ENCODE assay signal across 16 cellular contexts in the genomic region with DNA sequence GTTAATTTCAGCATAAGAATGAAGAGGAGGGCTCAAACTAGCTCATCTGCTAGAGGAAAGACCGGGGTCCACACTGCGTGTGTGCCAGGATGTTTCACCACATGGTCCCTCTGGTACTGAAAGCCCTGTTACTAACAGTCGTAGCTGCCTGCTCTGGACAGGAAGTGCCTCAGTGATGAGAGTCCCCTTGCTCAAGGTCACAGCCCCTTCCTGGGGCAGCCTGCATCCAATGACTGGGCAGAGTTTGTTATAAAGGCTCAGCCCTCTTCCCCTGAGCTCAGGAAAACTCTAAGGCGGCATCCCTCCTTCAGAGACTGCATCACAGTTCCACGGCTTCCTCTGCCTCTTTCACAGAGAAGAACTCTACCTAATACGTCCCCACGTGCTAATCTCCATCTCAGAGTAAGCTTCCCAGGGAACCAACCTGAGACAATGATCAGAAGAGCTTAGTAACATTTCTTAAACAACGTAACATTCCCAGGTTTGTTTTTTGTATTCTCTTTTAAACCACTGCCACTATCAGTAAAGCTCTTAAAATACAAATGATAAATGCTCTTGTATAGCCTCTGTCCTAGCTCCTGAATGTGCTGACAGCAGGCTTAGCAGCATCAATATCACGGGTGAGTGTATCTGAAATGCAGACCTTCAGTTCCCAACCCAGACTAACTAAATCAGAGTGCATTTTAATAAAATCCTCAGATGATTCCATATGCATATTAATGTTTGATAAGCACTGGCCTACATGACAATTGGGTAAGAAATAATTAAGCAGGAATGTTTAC. TPM values are rescaled to one million over a fixed set of nuclear protein-coding genes. Genes with fewer than 3 reads are reported as not detected.
DNase-seq lines count a peak whose midpoint lies in the region; ATAC-seq and TF ChIP-seq lines count a peak whose summit lies in the region.
"Had no signal": no experiment of that assay in that cellular context is flagged by ENCODE, and none has a peak within 500 bp of the region (broad histone marks: within the 10 kb centered on the region; RNA-seq: fewer than 3 reads in every experiment).

No MANE protein-coding gene starts in this region.

- H3K9me3 Mint-ChIP-seq in GM23338 = no peaks in the 10 kb centered on the region; the same call in 2 of the 3 replicates
- peaks cover 0 to 3% (median 0%) of the 10 kb centered on the region in 11 donors for H3K9me3 Mint-ChIP-seq in naive thymus-derived CD4-positive, alpha-beta T cell

- H4K20me1 ChIP-seq in GM23338 (replicated peaks; ENCODE audit: insufficient read depth) (no peaks in the 10 kb centered on the region), OCI-LY7 (ENCODE audit: insufficient read depth, low read length) (no peaks in the 10 kb centered on the region)
- H4K20me1 ChIP-seq: BLaER1 treated with 17β-estradiol and CSF1 and Interleukin-3, amounts not matched to agents 10 nM and 100 nM had no signal

- ATAC-seq in GM23338 (peak; percentile 96), T-helper 17 cell (no peak)
- ATAC-seq in naive thymus-derived CD4-positive, alpha-beta T cell = no peak

- H3K4me1 ChIP-seq in GM23338 (ENCODE audit: insufficient read depth) (peaks cover 13% of the 10 kb centered on the region), OCI-LY7 (ENCODE audit: insufficient read depth, low read length, poor library complexity, severe bottlenecking) (peaks cover 77% of the 10 kb centered on the region)
- H3K4me1 ChIP-seq in naive thymus-derived CD4-positive, alpha-beta T cell (ENCODE audit: control insufficient read depth in 2 of 2, insufficient read depth in 2 of 2, low read length in 2 of 2) = peaks cover 0 to 28% of the 10 kb centered on the region in 2 donors
- H3K4me1 ChIP-seq in effector memory CD4-positive, alpha-beta T cell (ENCODE audit: control insufficient read depth, insufficient read depth, low read length, poor library complexity, severe bottlenecking) = no peaks in the 10 kb centered on the region
- H3K4me1 ChIP-seq: BLaER1 treated with 17β-estradiol and CSF1 and Interleukin-3, amounts not matched to agents 10 nM and 100 nM had no signal

- no TSS peak for BruUV-seq in OCI-LY7 (replicated peaks; lab: Mats Ljungman, UMichigan)

- intact Hi-C loops in OCI-LY7 (cut with micrococcal nuclease; ENCODE audit: unreplicated experiment) = no loop called here
- intact Hi-C loops in naive thymus-derived CD4-positive, alpha-beta T cell (cut with micrococcal nuclease) = loop anchor here in 1 of 2 donors (1.0 kb wide), 1 partner anchor 9 kb away; no protein-coding TSS in a partner anchor

- no peaks in the 10 kb centered on the region for H3K27me3 ChIP-seq in GM23338 (ENCODE audit: insufficient read depth)
- H3K27me3 ChIP-seq in naive thymus-derived CD4-positive, alpha-beta T cell (ENCODE audit: control insufficient read depth in 2 of 2, insufficient read depth in 2 of 2, low read length in 2 of 2) = no peaks in the 10 kb centered on the region
- no peaks in the 10 kb centered on the region for H3K27me3 ChIP-seq in effector memory CD4-positive, alpha-beta T cell (replicated peaks; ENCODE audit: control insufficient read depth, insufficient read depth, low read length, poor library complexity, severe bottlenecking)
- H3K27me3 ChIP-seq: BLaER1 treated with 17β-estradiol and CSF1 and Interleukin-3, amounts not matched to agents 10 nM and 100 nM; dorsolateral prefrontal cortex had no signal

- no peaks in the 10 kb centered on the region for H3K36me3 ChIP-seq in GM23338 (ENCODE audit: insufficient read depth)
- no peaks in the 10 kb centered on the region for H3K36me3 ChIP-seq in OCI-LY7 (ENCODE audit: insufficient read depth, low read length)
- H3K36me3 ChIP-seq in naive thymus-derived CD4-positive, alpha-beta T cell (ENCODE audit: control insufficient read depth in 2 of 3, insufficient read depth in 3 of 3, low read length in 3 of 3) = no peaks in the 10 kb centered on the region
- H3K36me3 ChIP-seq in effector memory CD4-positive, alpha-beta T cell (ENCODE audit: control insufficient read depth, insufficient read depth, low read length) = no peaks in the 10 kb centered on the region
- H3K36me3 ChIP-seq: BLaER1 treated with 17β-estradiol and CSF1 and Interleukin-3, amounts not matched to agents 10 nM and 100 nM had no signal

- no peaks in the 10 kb centered on the region for H3K79me2 ChIP-seq in GM23338 (replicated peaks; ENCODE audit: insufficient read depth)
- no peaks in the 10 kb centered on the region for H3K79me2 ChIP-seq in OCI-LY7 (ENCODE audit: insufficient read depth, low read depth, low read length)

- H2AFZ ChIP-seq in GM23338 (peak overlapping the region; percentile 85), OCI-LY7 (ENCODE audit: low read length) (peak overlapping the region; percentile 59; the same call in 1 of the 2 replicates)

- H3K4me3 Mint-ChIP-seq in GM23338 (no peak overlapping the region), T-helper 17 cell (no peak overlapping the region)
- peak overlapping the region in 4 of 10 donors; percentile 15 to 44 (median 30) for H3K4me3 Mint-ChIP-seq in naive thymus-derived CD4-positive, alpha-beta T cell
- H3K4me3 Mint-ChIP-seq: activated CD4-positive, alpha-beta T cell treated with anti-CD3 and anti-CD28 coated beads, Interleukin-2, amount 10 ng/mL, durations not matched to agents 24 days and 14 days had no signal

- H3K9me2 ChIP-seq in GM23338 (ENCODE audit: insufficient read depth) (0 out of 2 replicates have a peak, but pooled peaks cover 3% of the 10 kb centered on the region), OCI-LY7 (ENCODE audit: insufficient read depth, low read length) (no peaks in the 10 kb centered on the region)

- H3K27ac ChIP-seq in GM23338 (ENCODE audit: low read depth) (no peak overlapping the region), OCI-LY7 (ENCODE audit: low read depth, low read length, poor library complexity, severe bottlenecking) (no peak overlapping the region)
- no peak overlapping the region for H3K27ac ChIP-seq in naive thymus-derived CD4-positive, alpha-beta T cell (ENCODE audit: low read depth, low read length)
- H3K27ac ChIP-seq in effector memory CD4-positive, alpha-beta T cell (ENCODE audit: insufficient read depth, low read length, poor library complexity, severe bottlenecking) = no peak overlapping the region
- H3K27ac ChIP-seq: BLaER1 treated with 17β-estradiol and CSF1 and Interleukin-3, amounts not matched to agents 10 nM and 100 nM; KMS-11 had no signal

- H3K4me2 ChIP-seq in GM23338 = peak overlapping the region; percentile 16; the same call in 1 of the 2 replicates
- peak overlapping the region; percentile 68; the same call in 1 of the 2 replicates for H3K4me2 ChIP-seq in OCI-LY7 (ENCODE audit: low read length)
- H3K4me2 ChIP-seq: BLaER1 treated with 17β-estradiol and CSF1 and Interleukin-3, amounts not matched to agents 10 nM and 100 nM; KMS-11 had no signal

- H3K4me3 ChIP-seq in GM23338 (no peak overlapping the region), OCI-LY7 (ENCODE audit: low read depth, low read length, poor library complexity, severe bottlenecking) (no peak overlapping the region), fibroblast of pulmonary artery (replicated peaks; ENCODE audit: low read depth, low read length) (no peak overlapping the region)
- no peak overlapping the region for H3K4me3 ChIP-seq in naive thymus-derived CD4-positive, alpha-beta T cell (ENCODE audit: low read length)
- H3K4me3 ChIP-seq in effector memory CD4-positive, alpha-beta T cell (ENCODE audit: insufficient read depth, low read depth, low read length, poor library complexity, severe bottlenecking) = no peak overlapping the region
- H3K4me3 ChIP-seq: BLaER1 treated with 17β-estradiol and CSF1 and Interleukin-3, amounts not matched to agents 10 nM and 100 nM; dorsolateral prefrontal cortex had no signal

- H3F3A ChIP-seq in GM23338 (replicated peaks; ENCODE audit: low read depth) = no peaks in the 10 kb centered on the region

- H3K9me3 ChIP-seq in OCI-LY7 (ENCODE audit: low read length) (no peaks in the 10 kb centered on the region), T-helper 17 cell (ENCODE audit: control insufficient read depth, low read length, poor library complexity, severe bottlenecking) (no peaks in the 10 kb centered on the region)
- H3K9me3 ChIP-seq in naive thymus-derived CD4-positive, alpha-beta T cell (ENCODE audit: control insufficient read depth in 2 of 3, low read length in 3 of 3) = no peaks in the 10 kb centered on the region
- H3K9me3 ChIP-seq in effector memory CD4-positive, alpha-beta T cell (ENCODE audit: control insufficient read depth, low read length) = no peaks in the 10 kb centered on the region
- H3K9me3 ChIP-seq: BLaER1 treated with 17β-estradiol and CSF1 and Interleukin-3, amounts not matched to agents 10 nM and 100 nM had no signal

- H3K27ac Mint-ChIP-seq in GM23338 = peak overlapping the region; percentile 18; the same call in 1 of the 2 replicates
- H3K27ac Mint-ChIP-seq in naive thymus-derived CD4-positive, alpha-beta T cell = peak overlapping the region in 7 of 9 donors; percentile 9 to 82 (median 51)
- H3K27ac Mint-ChIP-seq in T-helper 17 cell = no peak overlapping the region
- H3K27ac Mint-ChIP-seq: activated CD4-positive, alpha-beta T cell treated with anti-CD3 and anti-CD28 coated beads, Interleukin-2, amount 10 ng/mL, durations not matched to agents 24 days and 14 days had no signal

- peaks cover 24% of the 10 kb centered on the region for H3K4me1 Mint-ChIP-seq in GM23338
- H3K4me1 Mint-ChIP-seq in naive thymus-derived CD4-positive, alpha-beta T cell = peaks cover 13 to 84% (median 67%) of the 10 kb centered on the region in 7 donors
- peaks cover 15% of the 10 kb centered on the region for H3K4me1 Mint-ChIP-seq in T-helper 17 cell

- H3K36me3 Mint-ChIP-seq in GM23338 (ENCODE audit: low read depth) (no peaks in the 10 kb centered on the region), T-helper 17 cell (ENCODE audit: low read depth) (peaks cover 3% of the 10 kb centered on the region)
- H3K36me3 Mint-ChIP-seq in naive thymus-derived CD4-positive, alpha-beta T cell = no peaks in the 10 kb centered on the region

- CTCF ChIA-PET in OCI-LY7 (lab: Charles Lee; ENCODE audit: unreplicated experiment) = no interaction called here
- CTCF ChIA-PET in naive thymus-derived CD4-positive, alpha-beta T cell (lab: Charles Lee) = interaction anchor here (1.7 kb wide), 1 partner anchor 9 kb away, joined by 6 read pairs; no protein-coding TSS in a partner anchor

- DNase-seq in GM23338 (ENCODE audit: low spot score) = peak; percentile 56
- DNase-seq in OCI-LY7 (ENCODE audit: low spot score) = peak; percentile 54
- peak; percentile 43 for DNase-seq in fibroblast of pulmonary artery (ENCODE audit: low read depth)
- no peak for DNase-seq in naive thymus-derived CD4-positive, alpha-beta T cell
- no peak for DNase-seq in pons (ENCODE audit: low spot score)
- DNase-seq in amygdala (lab: John Stamatoyannopoulos, UW) = no peak
- DNase-seq in T-helper 17 cell = no peak
- DNase-seq in effector memory CD4-positive, alpha-beta T cell = no peak
- DNase-seq: activated CD4-positive, alpha-beta T cell treated with anti-CD3 and anti-CD28 coated beads, Interleukin-2, amount 10 ng/mL, durations not matched to agents 24 days and 14 days; aorta; NCI-H510A treated with DMSO at 0.1 percent for 48 hours; RPMI8226; stimulated activated CD4-positive, alpha-beta T cell treated with anti-CD3 and anti-CD28 coated beads, Interleukin-2, amount 100 ng/mL, for 48 hours had no signal

- POLR2A ChIA-PET in OCI-LY7 (lab: Charles Lee) = interaction anchor here (0.6 to 2.3 kb wide), 7 partner anchors 9 to 737 kb away, joined by 3 to 9 read pairs (median 4); no protein-coding TSS in a partner anchor
- POLR2A ChIA-PET in naive thymus-derived CD4-positive, alpha-beta T cell (lab: Charles Lee) = interaction anchor here (0.7 to 3.8 kb wide), 7 partner anchors 8 to 1275 kb away, joined by 3 to 26 read pairs (median 5); no protein-coding TSS in a partner anchor

- TF ChIP-seq CTCF in GM23338 (conservative IDR thresholded peaks at IDR 0.05; ENCODE audit: low read depth in 2 of 2) (no peak), OCI-LY7 (conservative IDR thresholded peaks at IDR 0.05; ENCODE audit: low read length) (no peak), fibroblast of pulmonary artery (IDR thresholded peaks at IDR 0.05; ENCODE audit: low read length, missing control alignments) (no peak)

- peaks cover 4% of the 10 kb centered on the region for H3K27me3 Mint-ChIP-seq in GM23338 (ENCODE audit: insufficient read depth, low read depth, poor library complexity)
- H3K27me3 Mint-ChIP-seq in naive thymus-derived CD4-positive, alpha-beta T cell = peaks cover 0 to 14% (median 0%) of the 10 kb centered on the region in 5 donors
- peaks cover 7% of the 10 kb centered on the region for H3K27me3 Mint-ChIP-seq in T-helper 17 cell

RNA-seq across cellular contexts. Expression of gene ATP1A1, which starts 38.0 kb away (rescaled TPM):
- total RNA-seq in GM23338 (2014; rRNA removed; shearing (Covaris generic)) = 174 and 202 TPM in 2 replicates
- 114 and 117 TPM in 2 replicates for polyA plus RNA-seq in GM23338 (2016; fragmentation: Nextera tagmentation; extraction: Ambion mirVana)
- total RNA-seq in OCI-LY7 (2014; rRNA removed; shearing (Covaris generic)) = 66.8 and 74.4 TPM in 2 replicates
- total RNA-seq in OCI-LY7 (2022) = 183 and 186 TPM in 2 replicates
- total RNA-seq in naive thymus-derived CD4-positive, alpha-beta T cell = 100 to 1,000 TPM; 228 to 315 (median 287) TPM
- 10 to 100 TPM; 75.0 to 86.0 TPM for polyA plus RNA-seq in naive thymus-derived CD4-positive, alpha-beta T cell
- 100 to 1,000 TPM; 259 to 313 TPM for total RNA-seq in T-helper 17 cell

Comparison
In these comparisons a context has a peak if more than half of its experiments do, and no peak if none do; other contexts are left out.
1. DNase-seq: peak in GM23338 (single experiment), OCI-LY7 (single experiment) and fibroblast of pulmonary artery (single experiment); none in naive thymus-derived CD4-positive, alpha-beta T cell (0 of 9), pons (single experiment), amygdala (0 of 56), T-helper 17 cell (0 of 3) and effector memory CD4-positive, alpha-beta T cell (0 of 3).